8 cellular contexts compared by ENCODE assay signal in the genomic region with DNA sequence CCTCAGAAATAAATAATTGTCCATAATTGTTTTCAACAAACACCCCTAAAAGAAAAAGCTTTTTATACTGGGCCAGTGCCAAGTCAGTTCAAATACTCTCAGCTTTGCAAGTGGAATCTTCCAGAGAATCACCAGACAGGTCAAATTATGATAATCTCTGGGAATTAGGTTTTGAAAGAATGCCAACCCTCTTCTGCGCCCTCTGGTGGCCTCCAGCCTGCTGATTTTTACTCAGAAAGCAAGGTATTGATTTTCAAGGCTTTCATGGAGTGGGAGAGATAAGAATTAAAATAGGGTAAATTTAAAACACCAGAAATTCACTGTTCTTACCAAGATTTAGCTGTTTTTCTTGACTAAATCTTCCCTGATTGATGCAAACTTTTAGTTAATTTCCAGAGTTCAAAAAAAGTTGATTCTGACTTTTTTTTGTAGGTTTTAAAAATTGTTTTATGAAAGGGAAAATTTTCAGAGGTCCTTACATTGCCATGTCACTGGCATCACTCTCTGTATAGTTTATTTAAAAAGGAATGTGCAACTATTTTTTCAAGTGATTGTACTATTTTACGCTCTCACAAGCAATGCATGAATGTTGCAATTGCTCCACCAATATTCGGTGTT.
DNase-seq lines count a peak whose midpoint lies in the region; ATAC-seq and TF ChIP-seq lines count a peak whose summit lies in the region.

No MANE protein-coding gene starts in this region.

- H3K27ac Mint-ChIP-seq in MCF 10A (ENCODE audit: low read depth, unreplicated experiment) (no peak overlapping the region), chondrocyte (ENCODE audit: unreplicated experiment) (no peak overlapping the region)

- no peak overlapping the region for H3K27ac ChIP-seq in breast epithelium

- CTCF ChIA-PET in MCF 10A (lab: Yijun Ruan, JAX): interaction anchor here (0.5 to 4.6 kb wide), 43 partner anchors 11 to 1042 kb away, joined by 3 to 60 read pairs (median 4); a partner anchor contains a TSS

- H3K9me3 ChIP-seq in breast epithelium: peaks cover 5 to 46% of the 10 kb centered on the region in 2 donors

- peaks cover 21% of the 10 kb centered on the region for H3K9me3 Mint-ChIP-seq in MCF 10A (ENCODE audit: unreplicated experiment)
- peaks cover 34% of the 10 kb centered on the region for H3K9me3 Mint-ChIP-seq in chondrocyte (ENCODE audit: low read depth)

- H3K27me3 ChIP-seq in breast epithelium: no peaks in the 10 kb centered on the region

- no peaks in the 10 kb centered on the region for H3K4me1 ChIP-seq in breast epithelium

- TF ChIP-seq CTCF in MCF 10A (IDR thresholded peaks at IDR 0.05; ENCODE audit: unreplicated experiment) (peak; percentile 70), breast epithelium (IDR thresholded peaks at IDR 0.05) (no peak), chondrocyte (IDR thresholded peaks at IDR 0.05) (peak; percentile 73)

- intact Hi-C loops in MCF 10A (cut with micrococcal nuclease): loop anchor here (1.0 to 10.0 kb wide), 6 partner anchors 98 to 570 kb away; no protein-coding TSS in a partner anchor
- intact Hi-C loops in breast epithelium (cut with DNase I; ENCODE audit: low total_unique reads): no loop called here

- TF ChIP-seq POLR2A in breast epithelium (IDR thresholded peaks at IDR 0.05): no peak

- no peak overlapping the region for H3K4me3 ChIP-seq in breast epithelium

- no peaks in the 10 kb centered on the region for H3K36me3 ChIP-seq in breast epithelium

- POLR2A ChIA-PET in MCF 10A (lab: Yijun Ruan, JAX): no interaction called here

- BruUV-seq in MCF 10A (replicated peaks; lab: Mats Ljungman, UMichigan): no TSS peak

- H3K27me3 Mint-ChIP-seq in MCF 10A (ENCODE audit: insufficient read depth, unreplicated experiment) (peaks cover 8% of the 10 kb centered on the region), chondrocyte (ENCODE audit: low read depth) (no peaks in the 10 kb centered on the region)

- DNase-seq in MCF 10A (ENCODE audit: unreplicated experiment) (peak; percentile 55), breast epithelium (ENCODE audit: low spot score in 2 of 2) (no peak), NAMALWA (ENCODE audit: low spot score) (peak; percentile 48), chondrocyte (ENCODE audit: low spot score) (no peak), NCI-H128 (lab: John Stamatoyannopoulos, UW; ENCODE audit: unreplicated experiment) (no peak), Ammon's horn (ENCODE audit: low spot score) (no peak)
- DNase-seq in stimulated activated CD4-positive, alpha-beta T cell treated with anti-CD3 and anti-CD28 coated beads, TNF-alpha, amount 100 ng/mL, for 48 hours (ENCODE audit: low read depth in 3 of 3): peak in 2 of 3 donors; percentile 5 to 8

- H3K36me3 Mint-ChIP-seq in MCF 10A (ENCODE audit: insufficient read depth, unreplicated experiment): no peaks in the 10 kb centered on the region
- peaks cover 13% of the 10 kb centered on the region for H3K36me3 Mint-ChIP-seq in chondrocyte (ENCODE audit: low read depth)

- H3K4me1 Mint-ChIP-seq in MCF 10A (ENCODE audit: insufficient read depth, unreplicated experiment) (no peaks in the 10 kb centered on the region), chondrocyte (ENCODE audit: low read depth) (no peaks in the 10 kb centered on the region)

- ATAC-seq in HG03139 (IDR thresholded peaks at IDR 0.05; ENCODE audit: unreplicated experiment): no peak

- no peak overlapping the region for H3K4me3 Mint-ChIP-seq in MCF 10A (ENCODE audit: unreplicated experiment)
- H3K4me3 Mint-ChIP-seq in chondrocyte (ENCODE audit: unreplicated experiment): no peak overlapping the region

Comparison
In these comparisons a context has a peak if more than half of its experiments do, and no peak if none do; other contexts are left out.
1. DNase-seq: peak in MCF 10A (single experiment), NAMALWA (single experiment) and stimulated activated CD4-positive, alpha-beta T cell treated with anti-CD3 and anti-CD28 coated beads, TNF-alpha, amount 100 ng/mL, for 48 hours (2 of 3); none in breast epithelium (0 of 2), chondrocyte (single experiment), NCI-H128 (single experiment) and Ammon's horn (single experiment).
2. CTCF ChIP-seq: peak in MCF 10A (single experiment) and chondrocyte (single experiment); none in breast epithelium (0 of 3).